1 cellular context compared by ENCODE assay signal in the genomic region with DNA sequence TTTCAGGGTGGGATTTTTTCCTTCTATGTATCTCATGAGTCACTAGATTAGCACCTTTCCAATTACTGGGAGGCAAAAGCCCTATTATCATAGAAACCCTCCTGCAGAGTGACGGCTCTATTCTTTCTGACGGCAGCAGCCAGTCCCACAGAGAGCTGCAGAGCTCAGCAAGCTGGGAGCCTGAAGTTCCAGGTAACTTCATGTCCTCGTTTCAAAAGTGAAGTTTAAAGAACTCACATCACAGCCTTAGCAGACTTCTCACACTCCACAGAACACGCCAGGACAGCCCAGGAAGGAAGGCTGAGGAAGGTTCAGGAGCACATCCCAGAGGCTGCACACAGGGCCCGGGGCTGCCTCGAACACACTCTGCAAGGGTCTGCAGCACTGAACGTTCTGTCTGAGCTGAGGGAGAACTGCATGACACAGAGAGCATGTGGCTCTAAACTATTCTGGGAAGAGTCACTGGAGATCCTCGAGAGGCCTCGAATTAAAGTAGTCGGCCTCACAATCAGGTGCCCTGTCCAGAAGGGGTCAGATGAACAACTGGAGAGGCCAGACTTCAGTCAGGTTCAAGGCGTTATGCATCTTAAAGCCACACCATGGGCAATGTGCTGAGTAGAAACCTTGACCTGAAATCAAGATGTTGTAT.
TF ChIP-seq lines count a peak whose summit lies in the region.

No MANE protein-coding gene starts in this region.

TF ChIP-seq in GM23338, 12 proteins besides CTCF, POLR2A, EP300 and RAD21 (continued from another document):
- TF ChIP-seq, protein P1, sequence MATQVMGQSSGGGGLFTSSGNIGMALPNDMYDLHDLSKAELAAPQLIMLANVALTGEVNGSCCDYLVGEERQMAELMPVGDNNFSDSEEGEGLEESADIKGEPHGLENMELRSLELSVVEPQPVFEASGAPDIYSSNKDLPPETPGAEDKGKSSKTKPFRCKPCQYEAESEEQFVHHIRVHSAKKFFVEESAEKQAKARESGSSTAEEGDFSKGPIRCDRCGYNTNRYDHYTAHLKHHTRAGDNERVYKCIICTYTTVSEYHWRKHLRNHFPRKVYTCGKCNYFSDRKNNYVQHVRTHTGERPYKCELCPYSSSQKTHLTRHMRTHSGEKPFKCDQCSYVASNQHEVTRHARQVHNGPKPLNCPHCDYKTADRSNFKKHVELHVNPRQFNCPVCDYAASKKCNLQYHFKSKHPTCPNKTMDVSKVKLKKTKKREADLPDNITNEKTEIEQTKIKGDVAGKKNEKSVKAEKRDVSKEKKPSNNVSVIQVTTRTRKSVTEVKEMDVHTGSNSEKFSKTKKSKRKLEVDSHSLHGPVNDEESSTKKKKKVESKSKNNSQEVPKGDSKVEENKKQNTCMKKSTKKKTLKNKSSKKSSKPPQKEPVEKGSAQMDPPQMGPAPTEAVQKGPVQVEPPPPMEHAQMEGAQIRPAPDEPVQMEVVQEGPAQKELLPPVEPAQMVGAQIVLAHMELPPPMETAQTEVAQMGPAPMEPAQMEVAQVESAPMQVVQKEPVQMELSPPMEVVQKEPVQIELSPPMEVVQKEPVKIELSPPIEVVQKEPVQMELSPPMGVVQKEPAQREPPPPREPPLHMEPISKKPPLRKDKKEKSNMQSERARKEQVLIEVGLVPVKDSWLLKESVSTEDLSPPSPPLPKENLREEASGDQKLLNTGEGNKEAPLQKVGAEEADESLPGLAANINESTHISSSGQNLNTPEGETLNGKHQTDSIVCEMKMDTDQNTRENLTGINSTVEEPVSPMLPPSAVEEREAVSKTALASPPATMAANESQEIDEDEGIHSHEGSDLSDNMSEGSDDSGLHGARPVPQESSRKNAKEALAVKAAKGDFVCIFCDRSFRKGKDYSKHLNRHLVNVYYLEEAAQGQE (IDR thresholded peaks at IDR 0.05; ENCODE audit: unreplicated experiment): no peak
TF ChIP-seq in GM23338: peak in this region for 0.
